In the genomic region with DNA sequence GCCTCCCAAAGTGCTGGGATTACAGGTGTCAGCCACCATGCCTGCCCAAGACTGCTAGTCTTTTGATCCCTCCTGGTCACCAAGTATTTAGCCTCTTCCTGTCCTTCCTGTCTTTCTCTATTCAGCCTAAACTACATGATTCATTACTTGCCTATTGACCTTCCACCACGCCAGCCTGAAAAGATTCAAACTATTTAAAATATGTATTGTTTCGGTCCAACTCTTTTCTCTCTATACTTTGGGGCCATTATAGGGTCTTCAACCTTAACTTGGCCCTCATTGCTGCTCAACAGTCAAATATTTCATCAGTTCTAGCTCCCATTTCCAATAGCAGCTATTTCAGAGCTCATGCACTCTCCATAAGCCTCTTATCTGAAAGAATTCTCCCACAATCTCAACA, we compare ENCODE assay signal across 19 cellular contexts.
DNase-seq lines count a peak whose midpoint lies in the region; ATAC-seq and TF ChIP-seq lines count a peak whose summit lies in the region.
"Had no signal": no experiment of that assay in that cellular context is flagged by ENCODE, and none has a peak within 500 bp of the region (broad histone marks: within the 10 kb centered on the region; RNA-seq: fewer than 3 reads in every experiment).

No MANE protein-coding gene starts in this region.

- H3K9me3 ChIP-seq in CD4-positive, CD25-positive, alpha-beta regulatory T cell (ENCODE audit: control insufficient read depth in 2 of 2, low read length in 2 of 2): no peaks in the 10 kb centered on the region
- H3K9me3 ChIP-seq in IMR-90 (ENCODE audit: control insufficient read depth, insufficient read depth, low read length): no peaks in the 10 kb centered on the region
- H3K9me3 ChIP-seq in mesenchymal stem cell (ENCODE audit: control insufficient read depth, low read length): no peaks in the 10 kb centered on the region
- H3K9me3 ChIP-seq: adrenal gland, suprapubic skin had no signal

- H3K4me3 Mint-ChIP-seq in CD4-positive, CD25-positive, alpha-beta regulatory T cell: peak overlapping the region in 1 of 4 donors; percentile 6
- no peak overlapping the region for H3K4me3 Mint-ChIP-seq in naive thymus-derived CD8-positive, alpha-beta T cell
- H3K4me3 Mint-ChIP-seq: activated CD8-positive, alpha-beta T cell treated with anti-CD3 and anti-CD28 coated beads, Interleukin-2, amount 10 ng/mL, durations not matched to agents 7 days and 5 days; activated T-helper 1 cell treated with anti-CD3 and anti-CD28 coated beads, Interleukin-12 subunit alpha, Interleukin-12 subunit beta, Interleukin-2, Interleukin-4 antibody, amounts not matched to agents 30 ng/mL and 10 ng/mL and 1 ng/mL, durations not matched to agents 14 hours and 24 hours and 36 hours; central memory CD8-positive, alpha-beta T cell had no signal

- H3K36me3 ChIP-seq in CD4-positive, CD25-positive, alpha-beta regulatory T cell (ENCODE audit: control insufficient read depth, insufficient read depth, low read length): no peaks in the 10 kb centered on the region
- H3K36me3 ChIP-seq in IMR-90 (ENCODE audit: control insufficient read depth, insufficient read depth, low read length) (no peaks in the 10 kb centered on the region), brain microvascular endothelial cell (replicated peaks) (no peaks in the 10 kb centered on the region), mesenchymal stem cell (ENCODE audit: control insufficient read depth in 1 of 2, insufficient read depth in 2 of 2, low read depth in 1 of 2, low read length in 2 of 2) (no peaks in the 10 kb centered on the region)
- H3K36me3 ChIP-seq: adrenal gland, suprapubic skin, WERI-Rb-1 had no signal

- H3K23ac ChIP-seq in IMR-90 (ENCODE audit: low read depth, low read length) (peak overlapping the region; percentile 73; the same call in 1 of the 2 replicates), mesenchymal stem cell (ENCODE audit: low read length in 2 of 2) (no peak overlapping the region)

- H3K9ac ChIP-seq in IMR-90 (ENCODE audit: low read depth, low read length): no peak overlapping the region
- H3K9ac ChIP-seq in mesenchymal stem cell (ENCODE audit: low read length): no peak overlapping the region

- no peak for TF ChIP-seq CTCF in IMR-90 (conservative IDR thresholded peaks at IDR 0.05; ENCODE audit: low read depth, low read length)
- no peak for TF ChIP-seq CTCF in brain microvascular endothelial cell (IDR thresholded peaks at IDR 0.05; ENCODE audit: low read depth, low read length, missing control alignments)

- CTCF ChIA-PET in IMR-90 (lab: Yijun Ruan, JAX): no interaction called here

- BruUV-seq in IMR-90 (replicated peaks; lab: Mats Ljungman, UMichigan): no TSS peak

- peaks cover 51% of the 10 kb centered on the region for H3K27me3 Mint-ChIP-seq in CD4-positive, CD25-positive, alpha-beta regulatory T cell
- H3K27me3 Mint-ChIP-seq in naive thymus-derived CD8-positive, alpha-beta T cell: no peaks in the 10 kb centered on the region
- H3K27me3 Mint-ChIP-seq: central memory CD8-positive, alpha-beta T cell had no signal

- H2BK120ac ChIP-seq in IMR-90 (ENCODE audit: low read depth, low read length) (peak overlapping the region; percentile 92), mesenchymal stem cell (ENCODE audit: low read depth, low read length) (no peak overlapping the region)

- H4K8ac ChIP-seq in IMR-90 (ENCODE audit: low read depth in 2 of 2, low read length in 2 of 2) (peak overlapping the region; percentile 41 to 56; a peak in 2 of 4 replicates), mesenchymal stem cell (ENCODE audit: low read length) (no peak overlapping the region)

- peak overlapping the region; percentile 8; the same call in 1 of the 2 replicates for H3K18ac ChIP-seq in IMR-90 (ENCODE audit: low read depth, low read length)
- H3K18ac ChIP-seq in mesenchymal stem cell (ENCODE audit: low read depth in 1 of 2, low read length in 2 of 2): no peak overlapping the region

- H3K56ac ChIP-seq in IMR-90 (ENCODE audit: extremely low read depth, insufficient read depth, low read length): peak overlapping the region; percentile 72; the same call in 1 of the 2 replicates

- H4K5ac ChIP-seq in IMR-90 (ENCODE audit: low read depth, low read length): peak overlapping the region; percentile 83; the same call in 1 of the 2 replicates

- H3K36me3 Mint-ChIP-seq in CD4-positive, CD25-positive, alpha-beta regulatory T cell: no peaks in the 10 kb centered on the region
- no peaks in the 10 kb centered on the region for H3K36me3 Mint-ChIP-seq in naive thymus-derived CD8-positive, alpha-beta T cell

- H3K4ac ChIP-seq in IMR-90 (ENCODE audit: low read depth, low read length) (peak overlapping the region; percentile 73), mesenchymal stem cell (ENCODE audit: low read depth in 1 of 2, low read length in 2 of 2) (no peak overlapping the region)

- H3K79me1 ChIP-seq in IMR-90 (ENCODE audit: low read depth in 1 of 2, low read length in 2 of 2) (peaks cover 0 to 5% of the 10 kb centered on the region in 2 experiments; a peak in 2 of 4 replicates), mesenchymal stem cell (replicated peaks; ENCODE audit: low read length, poor library complexity, severe bottlenecking) (no peaks in the 10 kb centered on the region)

- 0 out of 3 replicates have a peak overlapping the region, but pooled peaks have one; percentile 42 for H2BK15ac ChIP-seq in IMR-90 (ENCODE audit: low read depth, low read length)
- no peak overlapping the region for H2BK15ac ChIP-seq in mesenchymal stem cell (ENCODE audit: low read depth, poor library complexity, severe bottlenecking)

- no peak overlapping the region for H2BK12ac ChIP-seq in mesenchymal stem cell (ENCODE audit: low read length in 2 of 2)

- peaks cover 19% of the 10 kb centered on the region for H3K4me1 ChIP-seq in CD4-positive, CD25-positive, alpha-beta regulatory T cell (ENCODE audit: control insufficient read depth, insufficient read depth, low read length, poor library complexity, severe bottlenecking)
- H3K4me1 ChIP-seq in IMR-90 (ENCODE audit: control insufficient read depth, insufficient read depth, low read length) (peaks cover 6% of the 10 kb centered on the region), mesenchymal stem cell (ENCODE audit: control insufficient read depth, insufficient read depth, low read depth, low read length) (no peaks in the 10 kb centered on the region)
- H3K4me1 ChIP-seq: adrenal gland had no signal

- TF ChIP-seq RAD21 in IMR-90 (IDR thresholded peaks at IDR 0.05; ENCODE audit: low read length): no peak

- H3K27ac ChIP-seq in CD4-positive, CD25-positive, alpha-beta regulatory T cell (ENCODE audit: insufficient read depth, low read length, poor library complexity, severe bottlenecking): no peak overlapping the region
- H3K27ac ChIP-seq in IMR-90 (ENCODE audit: insufficient read depth, low read length): no peak overlapping the region
- peak overlapping the region; percentile 95 for H3K27ac ChIP-seq in brain microvascular endothelial cell
- peak overlapping the region; percentile 59 for H3K27ac ChIP-seq in mesenchymal stem cell (ENCODE audit: low read length, poor library complexity, severe bottlenecking)
- H3K27ac ChIP-seq: adrenal gland, skin epidermis, suprapubic skin, WERI-Rb-1 had no signal

- peak overlapping the region; percentile 81 for H2BK20ac ChIP-seq in IMR-90 (ENCODE audit: low read depth, low read length)

- no CpG with 5 or more reads among the region's 2 CpGs for WGBS in IMR-90 (ENCODE audit: extremely low coverage in 2 of 2, insufficient read length in 1 of 2), 2 experiments
- WGBS in mesenchymal stem cell: 6% methylated on average over 2 of the region's 2 CpGs

- H2AK5ac ChIP-seq in IMR-90 (ENCODE audit: low read depth, low read length): no peak overlapping the region; the same call in 1 of the 2 replicates
- H2AK5ac ChIP-seq in mesenchymal stem cell (ENCODE audit: low read length, severe bottlenecking): no peak overlapping the region

- POLR2A ChIA-PET in IMR-90 (lab: Charles Lee; ENCODE audit: unreplicated experiment): no interaction called here
- POLR2A ChIA-PET in naive thymus-derived CD8-positive, alpha-beta T cell (lab: Charles Lee): interaction anchor here (1.5 kb wide), 1 partner anchor 9 kb away, joined by 4 read pairs; no protein-coding TSS in a partner anchor

- H3K4me2 ChIP-seq in IMR-90 (ENCODE audit: low read depth, low read length): no peak overlapping the region
- no peak overlapping the region for H3K4me2 ChIP-seq in mesenchymal stem cell (ENCODE audit: low read length, poor library complexity, severe bottlenecking)

- no peak for ATAC-seq in CD4-positive, CD25-positive, alpha-beta regulatory T cell (ENCODE audit: low read depth in 2 of 2)
- peak; percentile 28 for ATAC-seq in IMR-90 (ENCODE audit: low read depth)
- ATAC-seq in naive thymus-derived CD8-positive, alpha-beta T cell: no peak
- no peak for ATAC-seq in HG02571 (IDR thresholded peaks at IDR 0.05; ENCODE audit: unreplicated experiment)
- ATAC-seq in HG02973 (IDR thresholded peaks at IDR 0.05; ENCODE audit: unreplicated experiment): no peak
- ATAC-seq: activated CD8-positive, alpha-beta T cell treated with anti-CD3 and anti-CD28 coated beads, Interleukin-2, amount 10 ng/mL, durations not matched to agents 7 days and 5 days had no signal

- H3K27ac Mint-ChIP-seq in CD4-positive, CD25-positive, alpha-beta regulatory T cell: peak overlapping the region; percentile 11 to 83 (median 29)
- peak overlapping the region in 5 of 10 donors; percentile 5 to 65 (median 27) for H3K27ac Mint-ChIP-seq in naive thymus-derived CD8-positive, alpha-beta T cell
- H3K27ac Mint-ChIP-seq: activated CD8-positive, alpha-beta T cell treated with anti-CD3 and anti-CD28 coated beads, Interleukin-2, amount 10 ng/mL, durations not matched to agents 7 days and 5 days; activated T-helper 1 cell treated with anti-CD3 and anti-CD28 coated beads, Interleukin-12 subunit alpha, Interleukin-12 subunit beta, Interleukin-2, Interleukin-4 antibody, amounts not matched to agents 30 ng/mL and 10 ng/mL and 1 ng/mL, durations not matched to agents 14 hours and 24 hours and 36 hours had no signal

- peaks cover 5% of the 10 kb centered on the region; the same call in 1 of the 2 replicates for H3K9me1 ChIP-seq in IMR-90 (ENCODE audit: insufficient read depth, low read length)

- DNase-seq in CD4-positive, CD25-positive, alpha-beta regulatory T cell: no peak
- peak; percentile 55 for DNase-seq in IMR-90
- peak; percentile 79 for DNase-seq in brain microvascular endothelial cell
- no peak for DNase-seq in mesenchymal stem cell
- no peak for DNase-seq in naive thymus-derived CD8-positive, alpha-beta T cell
- no peak for DNase-seq in H4 (ENCODE audit: low spot score)
- DNase-seq: activated CD8-positive, alpha-beta T cell treated with anti-CD3 and anti-CD28 coated beads, Interleukin-2, amount 10 ng/mL, durations not matched to agents 7 days and 5 days; adrenal gland; GOT3; Karpas-422; NCI-H345; NK-92 treated with Interleukin-12 subunit alpha and Interleukin-12 subunit beta, amount 100 ng/mL, for 24 hours; WERI-Rb-1 had no signal

- peak overlapping the region; percentile 78; the same call in 1 of the 2 replicates for H4K91ac ChIP-seq in IMR-90 (ENCODE audit: insufficient read depth, low read depth, low read length)
- H4K91ac ChIP-seq in mesenchymal stem cell (ENCODE audit: low read length): no peak overlapping the region

- H3K4me1 Mint-ChIP-seq in CD4-positive, CD25-positive, alpha-beta regulatory T cell: peaks cover 21 to 42% (median 27%) of the 10 kb centered on the region in 4 donors
- H3K4me1 Mint-ChIP-seq in naive thymus-derived CD8-positive, alpha-beta T cell: peaks cover 33 to 56% (median 49%) of the 10 kb centered on the region in 4 donors

- H3K14ac ChIP-seq in IMR-90 (replicated peaks; ENCODE audit: low read depth, low read length) (peak overlapping the region; percentile 64), mesenchymal stem cell (ENCODE audit: low read length in 2 of 2) (no peak overlapping the region)

- H2AK9ac ChIP-seq in IMR-90 (replicated peaks; ENCODE audit: low read depth, low read length, poor library complexity): no peak overlapping the region

- peaks cover 4% of the 10 kb centered on the region for H3K27me3 ChIP-seq in CD4-positive, CD25-positive, alpha-beta regulatory T cell (ENCODE audit: control insufficient read depth, insufficient read depth, low read length)
- no peaks in the 10 kb centered on the region for H3K27me3 ChIP-seq in IMR-90 (ENCODE audit: control insufficient read depth, insufficient read depth, low read length)
- H3K27me3 ChIP-seq in brain microvascular endothelial cell (replicated peaks): no peaks in the 10 kb centered on the region
- H3K27me3 ChIP-seq in mesenchymal stem cell (ENCODE audit: control insufficient read depth in 1 of 2, insufficient read depth in 1 of 2, low read length in 2 of 2): no peaks in the 10 kb centered on the region
- H3K27me3 ChIP-seq: adrenal gland, suprapubic skin had no signal

- in situ Hi-C loops in IMR-90 (cut with MboI; ENCODE audit: low sequenced_read_pairs): no loop called here
- in situ Hi-C loops in brain microvascular endothelial cell (cut with HindIII; ENCODE audit: low pct_ligation_motif_present, low sequenced_read_pairs): no loop called here

- intact Hi-C loops in IMR-90 (cut with micrococcal nuclease): loop anchor here (5.0 kb wide), 1 partner anchor 35 kb away; no protein-coding TSS in a partner anchor

- H4K20me1 ChIP-seq in IMR-90 (ENCODE audit: insufficient read depth, low read length): no peaks in the 10 kb centered on the region

- no peak overlapping the region for H2AFZ ChIP-seq in IMR-90 (replicated peaks; ENCODE audit: low read length, poor library complexity)
- no peak overlapping the region for H2AFZ ChIP-seq in mesenchymal stem cell (ENCODE audit: low read depth, low read length)

- H3K9me3 Mint-ChIP-seq in CD4-positive, CD25-positive, alpha-beta regulatory T cell: peaks cover 0 to 6% (median 0%) of the 10 kb centered on the region in 7 donors
- H3K9me3 Mint-ChIP-seq in naive thymus-derived CD8-positive, alpha-beta T cell: no peaks in the 10 kb centered on the region
- H3K9me3 Mint-ChIP-seq: activated T-helper 1 cell treated with anti-CD3 and anti-CD28 coated beads, Interleukin-12 subunit alpha, Interleukin-12 subunit beta, Interleukin-2, Interleukin-4 antibody, amounts not matched to agents 30 ng/mL and 10 ng/mL and 1 ng/mL, durations not matched to agents 14 hours and 24 hours and 36 hours; central memory CD8-positive, alpha-beta T cell had no signal

- TF ChIP-seq POLR2A in IMR-90 (IDR thresholded peaks at IDR 0.05; ENCODE audit: low read depth, low read length): no peak

- dilution Hi-C loops in IMR-90 (cut with HindIII; ENCODE audit: low sequenced_read_pairs, unreplicated experiment): no loop called here

- H2BK5ac ChIP-seq in IMR-90 (ENCODE audit: low read depth, low read length, poor library complexity, severe bottlenecking) (peak overlapping the region; percentile 94), mesenchymal stem cell (ENCODE audit: low read depth, low read length, poor library complexity, severe bottlenecking) (no peak overlapping the region)

- H3K4me3 ChIP-seq in CD4-positive, CD25-positive, alpha-beta regulatory T cell (ENCODE audit: low read depth, low read length): no peak overlapping the region
- H3K4me3 ChIP-seq in IMR-90 (ENCODE audit: insufficient read depth, low read depth, low read length): no peak overlapping the region
- H3K4me3 ChIP-seq in brain microvascular endothelial cell (ENCODE audit: low read depth, low read length): no peak overlapping the region
- no peak overlapping the region for H3K4me3 ChIP-seq in mesenchymal stem cell (ENCODE audit: insufficient read depth in 1 of 2, low read depth in 1 of 2, low read length in 2 of 2)
- H3K4me3 ChIP-seq: adrenal gland, skin epidermis, suprapubic skin had no signal

Comparison
In these comparisons a context has a peak if more than half of its experiments do, and no peak if none do; other contexts are left out.
1. DNase-seq: peak in IMR-90 (single experiment) and brain microvascular endothelial cell (single experiment); none in CD4-positive, CD25-positive, alpha-beta regulatory T cell (0 of 3), mesenchymal stem cell (single experiment), naive thymus-derived CD8-positive, alpha-beta T cell (0 of 10) and H4 (single experiment).
2. H3K27ac ChIP-seq: peak in brain microvascular endothelial cell (single experiment) and mesenchymal stem cell (single experiment); none in CD4-positive, CD25-positive, alpha-beta regulatory T cell (single experiment) and IMR-90 (single experiment).